In the genomic region with DNA sequence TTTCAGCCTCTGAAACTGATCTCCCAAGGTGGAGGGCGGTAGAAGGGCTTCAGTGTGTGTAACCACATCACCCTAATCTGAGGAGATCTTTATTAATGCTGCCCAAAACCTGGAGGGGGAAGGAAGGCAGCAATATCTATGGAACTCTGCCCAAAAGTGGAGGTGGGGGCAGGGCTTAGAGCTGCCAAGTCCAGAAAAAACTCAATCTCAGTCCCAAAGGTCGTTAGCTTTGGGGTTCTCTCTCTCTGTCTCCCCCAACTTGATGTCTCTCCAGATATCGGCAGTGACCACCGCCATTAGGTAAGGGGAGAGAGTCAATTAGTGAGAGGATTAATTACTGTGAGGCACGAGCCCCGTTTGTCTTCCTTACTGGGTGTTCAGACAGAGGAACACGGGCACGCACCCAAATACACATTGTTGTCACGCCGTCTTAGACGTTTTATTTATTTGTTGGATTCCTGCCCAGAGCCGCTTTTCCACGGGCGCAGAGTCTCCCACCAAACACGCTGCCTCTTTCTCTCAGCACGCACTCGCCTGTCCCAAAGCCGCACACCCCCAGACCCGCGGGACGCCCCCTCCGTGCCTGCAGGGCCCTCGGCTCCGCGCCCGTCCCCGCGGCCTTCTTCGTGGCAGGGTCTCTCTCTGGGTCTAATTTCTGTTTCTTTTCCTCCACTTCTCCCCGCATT, we compare ENCODE assay signal across 10 cellular contexts. TPM values are rescaled to one million over a fixed set of nuclear protein-coding genes. Genes with fewer than 3 reads are reported as not detected.
DNase-seq lines count a peak whose midpoint lies in the region; ATAC-seq and TF ChIP-seq lines count a peak whose summit lies in the region.
"Had no signal": no experiment of that assay in that cellular context is flagged by ENCODE, and none has a peak within 500 bp of the region (broad histone marks: within the 10 kb centered on the region; RNA-seq: fewer than 3 reads in every experiment).

No MANE protein-coding gene starts in this region.

- H3K27me3 Mint-ChIP-seq in GM23338 (ENCODE audit: insufficient read depth, low read depth, poor library complexity) = peaks cover 89% of the 10 kb centered on the region

- DNase-seq in AG08396 (ENCODE audit: low spot score) (peak; percentile 39), GM23338 (ENCODE audit: low spot score) (no peak), adipocyte (ENCODE audit: low read depth) (peak; percentile 31), amniotic stem cell (lab: John Stamatoyannopoulos, UW) (no peak), UCSD-AML1 (lab: John Stamatoyannopoulos, UW; ENCODE audit: unreplicated experiment) (no peak)
- DNase-seq: NCI-H510A treated with DMSO at 0.1 percent for 48 hours had no signal

- no peak overlapping the region for H3K27ac Mint-ChIP-seq in GM23338

- H4K20me1 ChIP-seq in GM23338 (replicated peaks; ENCODE audit: insufficient read depth) = peaks cover 5% of the 10 kb centered on the region

- H2AFZ ChIP-seq in GM23338 = no peak overlapping the region

- H3K4me1 ChIP-seq in GM23338 (ENCODE audit: insufficient read depth) = peaks cover 78% of the 10 kb centered on the region
- H3K4me1 ChIP-seq in adipocyte (ENCODE audit: control insufficient read depth, insufficient read depth, low read length) = peaks cover 9% of the 10 kb centered on the region
- peaks cover 36 to 42% of the 10 kb centered on the region in 2 donors for H3K4me1 ChIP-seq in mucosa of rectum (ENCODE audit: control insufficient read depth in 2 of 2, insufficient read depth in 2 of 2, low read length in 2 of 2)

- ATAC-seq in GM23338 (no peak), HG02678 (IDR thresholded peaks at IDR 0.05; ENCODE audit: unreplicated experiment) (no peak), GM19463 (IDR thresholded peaks at IDR 0.05; ENCODE audit: unreplicated experiment) (no peak)
- ATAC-seq: activated CD4-positive, CD25-positive, alpha-beta regulatory T cell treated with anti-CD3 and anti-CD28 coated beads, Interleukin-2, amount 50 U/mL, for 24 hours had no signal

- H3K27ac ChIP-seq in GM23338 (ENCODE audit: low read depth) (no peak overlapping the region), mucosa of rectum (ENCODE audit: low read depth in 2 of 2, low read length in 2 of 2) (no peak overlapping the region)

- H3K4me3 ChIP-seq in GM23338 (peak overlapping the region; percentile 45), adipocyte (ENCODE audit: low read length) (peak overlapping the region; percentile 61), mucosa of rectum (ENCODE audit: low read length in 2 of 2) (peak overlapping the region; percentile 24 to 26)

- H3K27me3 ChIP-seq in GM23338 (ENCODE audit: insufficient read depth) (peaks cover 100% of the 10 kb centered on the region), adipocyte (replicated peaks; ENCODE audit: control insufficient read depth, insufficient read depth, low read length) (peaks cover 96% of the 10 kb centered on the region), mucosa of rectum (ENCODE audit: control insufficient read depth in 2 of 2, insufficient read depth in 2 of 2, low read length in 2 of 2) (peaks cover 82 to 92% of the 10 kb centered on the region in 2 donors)

- H3K9me2 ChIP-seq in GM23338 (ENCODE audit: insufficient read depth) = no peaks in the 10 kb centered on the region

- peaks cover 3% of the 10 kb centered on the region; the same call in 1 of the 3 replicates for H3K9me3 Mint-ChIP-seq in GM23338

- no peaks in the 10 kb centered on the region for H3K36me3 Mint-ChIP-seq in GM23338 (ENCODE audit: low read depth)

- peaks cover 5% of the 10 kb centered on the region for H3K9me3 ChIP-seq in adipocyte (ENCODE audit: control insufficient read depth, low read length)
- no peaks in the 10 kb centered on the region for H3K9me3 ChIP-seq in mucosa of rectum (ENCODE audit: control insufficient read depth in 2 of 2, low read length in 2 of 2)

- H3K9ac ChIP-seq in adipocyte (ENCODE audit: low read length) (no peak overlapping the region), mucosa of rectum (ENCODE audit: low read depth in 1 of 2, low read length in 2 of 2) (no peak overlapping the region)

- H3K36me3 ChIP-seq in GM23338 (ENCODE audit: insufficient read depth) (no peaks in the 10 kb centered on the region), adipocyte (ENCODE audit: control insufficient read depth, insufficient read depth, low read length, severe bottlenecking) (no peaks in the 10 kb centered on the region), mucosa of rectum (ENCODE audit: control insufficient read depth in 2 of 2, insufficient read depth in 2 of 2, low read length in 2 of 2) (no peaks in the 10 kb centered on the region)

- peak overlapping the region; percentile 59 for H3K4me3 Mint-ChIP-seq in GM23338

- H3K4me2 ChIP-seq in GM23338 = peak overlapping the region; percentile 74

- H3K79me2 ChIP-seq in GM23338 (replicated peaks; ENCODE audit: insufficient read depth) = no peaks in the 10 kb centered on the region

- peaks cover 34% of the 10 kb centered on the region for H3F3A ChIP-seq in GM23338 (replicated peaks; ENCODE audit: low read depth)

- peaks cover 73% of the 10 kb centered on the region for H3K4me1 Mint-ChIP-seq in GM23338

- TF ChIP-seq CTCF in GM23338 (conservative IDR thresholded peaks at IDR 0.05; ENCODE audit: low read depth in 2 of 2) = no peak

TF ChIP-seq in GM23338, 12 proteins besides CTCF, POLR2A, EP300 and RAD21:
- no peak for TF ChIP-seq ZNF114 (CRISPR knock-in tag; IDR thresholded peaks at IDR 0.05)
- TF ChIP-seq EZH2 (IDR thresholded peaks at IDR 0.05; ENCODE audit: low read depth, unreplicated experiment) = peak; percentile 98
- peak; percentile 49 for TF ChIP-seq EZH2phosphoT487 (IDR thresholded peaks at IDR 0.05; ENCODE audit: unreplicated experiment)

RNA-seq across cellular contexts. Expression of gene LHX1, which starts 5.4 kb away (rescaled TPM):
- 0.52 and 0.58 TPM in 2 replicates for total RNA-seq in GM23338 (2014; rRNA removed; shearing (Covaris generic))
- polyA plus RNA-seq in GM23338 (2016; fragmentation: Nextera tagmentation; extraction: Ambion mirVana) = 0.74 and 1.1 TPM in 2 replicates

RNA-seq across cellular contexts. Expression of gene AATF, which starts 16.9 kb away (rescaled TPM):
- 40.2 and 53.7 TPM in 2 replicates for total RNA-seq in GM23338 (2014; rRNA removed; shearing (Covaris generic))
- polyA plus RNA-seq in GM23338 (2016; fragmentation: Nextera tagmentation; extraction: Ambion mirVana) = 64.1 and 71.2 TPM in 2 replicates

Comparison
In these comparisons a context has a peak if more than half of its experiments do, and no peak if none do; other contexts are left out.
1. DNase-seq: peak in AG08396 (single experiment) and adipocyte (single experiment); none in GM23338 (single experiment), amniotic stem cell (single experiment) and UCSD-AML1 (single experiment).
2. Peak in every context shown above with its lines, with median percentiles within 50 percentile points of each other: H3K4me3 ChIP-seq.